Comparison of ENCODE assay signal across 11 cellular contexts in genomic region chr2:138814123-138814883, GRCh38. TPM values are rescaled to one million over a fixed set of nuclear protein-coding genes. Genes with fewer than 3 reads are reported as not detected.
DNase-seq lines count a peak whose midpoint lies in the region; ATAC-seq and TF ChIP-seq lines count a peak whose summit lies in the region.
"Had no signal": no experiment of that assay in that cellular context is flagged by ENCODE, and none has a peak within 500 bp of the region (broad histone marks: within the 10 kb centered on the region; RNA-seq: fewer than 3 reads in every experiment).

No MANE protein-coding gene starts in this region.

- CTCF ChIA-PET in Calu3 (lab: Charles Lee), result interaction anchor here (0.6 to 1.4 kb wide), 5 partner anchors 9 to 948 kb away, joined by 3 to 16 read pairs (median 3); no protein-coding TSS in a partner anchor

- TF ChIP-seq POLR2A in erythroblast (IDR thresholded peaks at IDR 0.05; ENCODE audit: low read length), result no peak

- no peak overlapping the region for H3K27ac ChIP-seq in effector memory CD4-positive, alpha-beta T cell (ENCODE audit: insufficient read depth, low read length, poor library complexity, severe bottlenecking)
- H3K27ac ChIP-seq: epithelial cell of prostate, thoracic aorta had no signal

- intact Hi-C loops in Calu3 (cut with micrococcal nuclease; ENCODE audit: unreplicated experiment), result no loop called here

- no peak overlapping the region for H3K27ac Mint-ChIP-seq in Calu3 (ENCODE audit: unreplicated experiment)

- TF ChIP-seq CTCF in Calu3 (IDR thresholded peaks at IDR 0.05; ENCODE audit: unreplicated experiment), result peak; percentile 13

- H3K4me3 ChIP-seq in effector memory CD4-positive, alpha-beta T cell (ENCODE audit: insufficient read depth, low read depth, low read length, poor library complexity, severe bottlenecking), result no peak overlapping the region
- H3K4me3 ChIP-seq: thoracic aorta had no signal

- no peaks in the 10 kb centered on the region for H3K36me3 Mint-ChIP-seq in Calu3 (ENCODE audit: insufficient read depth, unreplicated experiment)

- H3K9me3 Mint-ChIP-seq in Calu3 (ENCODE audit: low read depth, unreplicated experiment), result peaks cover 3% of the 10 kb centered on the region

- H3K4me3 Mint-ChIP-seq in Calu3 (ENCODE audit: low read depth, unreplicated experiment), result no peak overlapping the region

- ATAC-seq in HG02798 (IDR thresholded peaks at IDR 0.05; ENCODE audit: poor library complexity, unreplicated experiment) (peak; percentile 45), HG02678 (IDR thresholded peaks at IDR 0.05; ENCODE audit: unreplicated experiment) (no peak), HG02623 (IDR thresholded peaks at IDR 0.05; ENCODE audit: unreplicated experiment) (no peak)

- no peaks in the 10 kb centered on the region for H3K9me3 ChIP-seq in effector memory CD4-positive, alpha-beta T cell (ENCODE audit: control insufficient read depth, low read length)
- H3K9me3 ChIP-seq: thoracic aorta had no signal

- no peaks in the 10 kb centered on the region for H3K36me3 ChIP-seq in effector memory CD4-positive, alpha-beta T cell (ENCODE audit: control insufficient read depth, insufficient read depth, low read length)
- H3K36me3 ChIP-seq: thoracic aorta had no signal

- peak; percentile 26 for DNase-seq in Calu3
- peak; percentile 19 for DNase-seq in NCI-H82 treated with DMSO at 0.1 percent for 48 hours (lab: John Stamatoyannopoulos, UW; ENCODE audit: unreplicated experiment)
- DNase-seq in erythroblast (lab: John Stamatoyannopoulos, UW), result peak; percentile 5 to 14
- no peak for DNase-seq in middle frontal gyrus (ENCODE audit: extremely low spot score, low spot score)
- no peak for DNase-seq in effector memory CD4-positive, alpha-beta T cell

- no peaks in the 10 kb centered on the region for H3K27me3 Mint-ChIP-seq in Calu3 (ENCODE audit: unreplicated experiment)

- H3K4me1 ChIP-seq in effector memory CD4-positive, alpha-beta T cell (ENCODE audit: control insufficient read depth, insufficient read depth, low read length, poor library complexity, severe bottlenecking), result no peaks in the 10 kb centered on the region

- no TSS peak for BruUV-seq in Calu3 (replicated peaks; lab: Mats Ljungman, UMichigan)

- H3K4me1 Mint-ChIP-seq in Calu3 (ENCODE audit: low read depth, unreplicated experiment), result no peaks in the 10 kb centered on the region

- H3K27me3 ChIP-seq in effector memory CD4-positive, alpha-beta T cell (replicated peaks; ENCODE audit: control insufficient read depth, insufficient read depth, low read length, poor library complexity, severe bottlenecking), result peaks cover 4% of the 10 kb centered on the region

RNA-seq across cellular contexts. Expression of gene NXPH2, which starts 34.1 kb away (rescaled TPM):
- 1.3 and 3.1 TPM in 2 replicates for total RNA-seq in Calu3 (2022)
- total RNA-seq: activated CD8-positive, alpha-beta memory T cell treated with anti-CD3 and anti-CD28 coated beads for 36 hours; thoracic aorta had no signal

Comparison
In these comparisons a context has a peak if more than half of its experiments do, and no peak if none do; other contexts are left out.
1. DNase-seq: peak in Calu3 (single experiment), NCI-H82 treated with DMSO at 0.1 percent for 48 hours (single experiment) and erythroblast (2 of 2); none in middle frontal gyrus (single experiment) and effector memory CD4-positive, alpha-beta T cell (0 of 3).